ENCODE assay signal across 12 cellular contexts in genomic region chr6:11194399-11195274, GRCh38. TPM values are rescaled to one million over a fixed set of nuclear protein-coding genes. Genes with fewer than 3 reads are reported as not detected.
DNase-seq lines count a peak whose midpoint lies in the region; ATAC-seq, FAIRE-seq and TF ChIP-seq lines count a peak whose summit lies in the region.
"Had no signal": no experiment of that assay in that cellular context is flagged by ENCODE, and none has a peak within 500 bp of the region (broad histone marks: within the 10 kb centered on the region; RNA-seq: fewer than 3 reads in every experiment).

No MANE protein-coding gene starts in this region.

- no peak for TF ChIP-seq CTCF in K562 (IDR thresholded peaks at IDR 0.05 in 2 of 3, conservative IDR thresholded peaks at IDR 0.05 in 1 of 3; ENCODE audit: insufficient read depth in 2 of 3, low read depth in 1 of 3, low read length in 3 of 3)
- no peak for TF ChIP-seq CTCF in GM10248 (IDR thresholded peaks at IDR 0.05; ENCODE audit: control extremely low read depth, extremely low read depth, low read depth, missing control alignments)

- no peak for ATAC-seq in K562
- ATAC-seq in right cardiac atrium, result peak; percentile 75 to 76
- no peak for ATAC-seq in stimulated activated naive CD8-positive, alpha-beta T cell treated with anti-CD3 and anti-CD28 coated beads, Interleukin-15, amount 100 ng/mL, for 72 hours

- FAIRE-seq in G401.6 (lab: Jason Lieb, UNC), result peak; percentile 92
- FAIRE-seq in K562 (lab: Jason Lieb, UNC), result no peak
- FAIRE-seq: small intestine had no signal

- no peak overlapping the region for H3K4me3 Mint-ChIP-seq in CD4-positive, alpha-beta memory T cell
- no peak overlapping the region for H3K4me3 Mint-ChIP-seq in stimulated activated naive CD8-positive, alpha-beta T cell treated with anti-CD3 and anti-CD28 coated beads, Interleukin-15, amount 100 ng/mL, for 72 hours
- H3K4me3 Mint-ChIP-seq: activated naive CD8-positive, alpha-beta T cell; CD4-positive, CD25-positive, alpha-beta regulatory T cell had no signal

- H3K27me3 ChIP-seq in K562 (ENCODE audit: control insufficient read depth in 2 of 2, insufficient read depth in 2 of 2, low read length in 2 of 2) (peaks cover 52 to 58% of the 10 kb centered on the region in 2 experiments), right cardiac atrium (ENCODE audit: control insufficient read depth, insufficient read depth) (no peaks in the 10 kb centered on the region)
- no peaks in the 10 kb centered on the region for H3K27me3 ChIP-seq in CD4-positive, alpha-beta memory T cell (ENCODE audit: insufficient read depth, low read length)

- H4K20me1 ChIP-seq in K562 (replicated peaks; ENCODE audit: control insufficient read depth, insufficient read depth, low read length), result no peaks in the 10 kb centered on the region

- no peaks in the 10 kb centered on the region for H3K79me2 ChIP-seq in K562 (ENCODE audit: control insufficient read depth, insufficient read depth, low read length)

- peaks cover 15 to 30% (median 22%) of the 10 kb centered on the region in 4 donors for H3K4me1 Mint-ChIP-seq in CD4-positive, alpha-beta memory T cell
- H3K4me1 Mint-ChIP-seq in stimulated activated naive CD8-positive, alpha-beta T cell treated with anti-CD3 and anti-CD28 coated beads, Interleukin-15, amount 100 ng/mL, for 72 hours, result peaks cover 46% of the 10 kb centered on the region

- no peak for TF ChIP-seq EP300 in K562 (IDR thresholded peaks at IDR 0.05; ENCODE audit: low read length)

- peaks cover 0 to 2% (median 0%) of the 10 kb centered on the region in 8 donors for H3K9me3 Mint-ChIP-seq in CD4-positive, alpha-beta memory T cell
- H3K9me3 Mint-ChIP-seq in stimulated activated naive CD8-positive, alpha-beta T cell treated with anti-CD3 and anti-CD28 coated beads, Interleukin-15, amount 100 ng/mL, for 72 hours, result no peaks in the 10 kb centered on the region

- TF ChIP-seq POLR2A in K562 (conservative IDR thresholded peaks at IDR 0.05), result no peak

- intact Hi-C loops in K562 (cut with micrococcal nuclease) (no loop called here), right cardiac atrium (cut with DNase I) (no loop called here)
- intact Hi-C loops in CD4-positive, alpha-beta memory T cell (cut with micrococcal nuclease), result no loop called here

- no peak overlapping the region for H3K27ac ChIP-seq in K562 (ENCODE audit: extremely low read depth, low read depth, low read length)
- H3K27ac ChIP-seq in right cardiac atrium (ENCODE audit: low read length), result peak overlapping the region; percentile 80
- no peak overlapping the region for H3K27ac ChIP-seq in CD4-positive, alpha-beta memory T cell (ENCODE audit: low read depth, low read length)

- no peaks in the 10 kb centered on the region for H3K9me1 ChIP-seq in K562 (ENCODE audit: control insufficient read depth, insufficient read depth, low read length)

- no peaks in the 10 kb centered on the region for H3K4me1 ChIP-seq in K562 (replicated peaks in 1 of 2; ENCODE audit: control insufficient read depth in 2 of 2, insufficient read depth in 2 of 2, low read length in 2 of 2)
- H3K4me1 ChIP-seq in right cardiac atrium (ENCODE audit: control insufficient read depth, insufficient read depth, low read length), result peaks cover 13% of the 10 kb centered on the region
- H3K4me1 ChIP-seq in CD4-positive, alpha-beta memory T cell (ENCODE audit: insufficient read depth, low read length), result peaks cover 14% of the 10 kb centered on the region

- DNase-seq in K562 (ENCODE audit: extremely low read depth in 1 of 4, low spot score in 3 of 4) (no peak), right cardiac atrium (no peak), renal cortical epithelial cell (ENCODE audit: low read depth) (peak; percentile 52), GM10248 (ENCODE audit: extremely low spot score) (no peak)
- DNase-seq in stimulated activated CD4-positive, alpha-beta T cell treated with anti-CD3 and anti-CD28 coated beads, Interleukin-15, amount 100 ng/mL, for 24 hours, result no peak
- no peak for DNase-seq in CD4-positive, alpha-beta memory T cell
- DNase-seq in stimulated activated naive CD8-positive, alpha-beta T cell treated with anti-CD3 and anti-CD28 coated beads, Interleukin-15, amount 100 ng/mL, for 72 hours, result no peak
- DNase-seq: CD4-positive, CD25-positive, alpha-beta regulatory T cell; NCI-H146; small intestine had no signal

- in situ Hi-C loops in K562 (cut with MboI), result no loop called here

- 2% methylated on average over 12 of the region's 12 CpGs for WGBS in K562 (ENCODE audit: insufficient coverage, low coverage, missing lambda C conversion rate)
- WGBS in right cardiac atrium, result 28% methylated on average over 12 of the region's 12 CpGs

- POLR2A ChIA-PET in K562 (lab: Yijun Ruan, JAX), result no interaction called here
- POLR2A ChIA-PET in GM10248 (lab: Yijun Ruan, JAX), result no interaction called here
- POLR2A ChIA-PET in CD4-positive, alpha-beta memory T cell (lab: Charles Lee; ENCODE audit: partially characterized antibody), result no interaction called here

- no peak overlapping the region for H3K4me3 ChIP-seq in K562
- peak overlapping the region; percentile 18 for H3K4me3 ChIP-seq in right cardiac atrium (ENCODE audit: low read length)
- no peak overlapping the region for H3K4me3 ChIP-seq in CD4-positive, alpha-beta memory T cell (ENCODE audit: low read length in 2 of 2)

- CTCF ChIA-PET in K562 (lab: Yijun Ruan, JAX; ENCODE audit: low intra/inter-chr PET ratio), result no interaction called here
- CTCF ChIA-PET in GM10248 (lab: Yijun Ruan, JAX), result interaction anchor here (1.1 to 2.2 kb wide), 2 partner anchors 8 to 302 kb away, joined by 3 to 6 read pairs; no protein-coding TSS in a partner anchor
- CTCF ChIA-PET in CD4-positive, alpha-beta memory T cell (lab: Charles Lee; ENCODE audit: partially characterized antibody), result interaction anchor here (1.9 kb wide), 1 partner anchor 301 kb away, joined by 4 read pairs; no protein-coding TSS in a partner anchor

- H3K4me2 ChIP-seq in K562 (ENCODE audit: insufficient read depth, low read length), result no peak overlapping the region

- no peak overlapping the region for H2AFZ ChIP-seq in K562 (ENCODE audit: low read depth, low read length)

- no peaks in the 10 kb centered on the region for H3K36me3 ChIP-seq in K562 (ENCODE audit: control insufficient read depth, insufficient read depth, low read length)
- H3K36me3 ChIP-seq in CD4-positive, alpha-beta memory T cell (ENCODE audit: insufficient read depth, low read length), result peaks cover 12% of the 10 kb centered on the region

- no TSS peak for BruUV-seq in K562 (replicated peaks; lab: Mats Ljungman, UMichigan)

- H3K27me3 Mint-ChIP-seq in CD4-positive, alpha-beta memory T cell, result no peaks in the 10 kb centered on the region
- no peaks in the 10 kb centered on the region for H3K27me3 Mint-ChIP-seq in stimulated activated naive CD8-positive, alpha-beta T cell treated with anti-CD3 and anti-CD28 coated beads, Interleukin-15, amount 100 ng/mL, for 72 hours
- H3K27me3 Mint-ChIP-seq: activated naive CD8-positive, alpha-beta T cell; CD4-positive, CD25-positive, alpha-beta regulatory T cell had no signal

- no peak overlapping the region for H3K9ac ChIP-seq in K562 (ENCODE audit: insufficient read depth in 1 of 2, low read depth in 2 of 2, low read length in 2 of 2)

- H3K36me3 Mint-ChIP-seq in CD4-positive, alpha-beta memory T cell, result peaks cover 70% of the 10 kb centered on the region in 2 donors

- H3K9me3 ChIP-seq in K562 (replicated peaks; ENCODE audit: control insufficient read depth, insufficient read depth, low read depth, low read length) (no peaks in the 10 kb centered on the region), right cardiac atrium (ENCODE audit: control insufficient read depth, low read length) (no peaks in the 10 kb centered on the region)
- H3K9me3 ChIP-seq in CD4-positive, alpha-beta memory T cell (ENCODE audit: control insufficient read depth in 1 of 2, low read length in 2 of 2), result no peaks in the 10 kb centered on the region

- H3K27ac Mint-ChIP-seq in CD4-positive, alpha-beta memory T cell, result peak overlapping the region in 1 of 7 donors; percentile 75
- no peak overlapping the region for H3K27ac Mint-ChIP-seq in stimulated activated naive CD8-positive, alpha-beta T cell treated with anti-CD3 and anti-CD28 coated beads, Interleukin-15, amount 100 ng/mL, for 72 hours
- H3K27ac Mint-ChIP-seq: activated naive CD8-positive, alpha-beta T cell had no signal

- TF ChIP-seq RAD21 in K562 (CRISPR knock-in tag; conservative IDR thresholded peaks at IDR 0.05 in 1 of 2, IDR thresholded peaks at IDR 0.05 in 1 of 2), result no peak

TF ChIP-seq in K562, 482 proteins besides CTCF, POLR2A, EP300 and RAD21 (continues in another document):
- peak; percentile 22 for TF ChIP-seq CBX8 (IDR thresholded peaks at IDR 0.05; ENCODE audit: borderline replicate concordance, extremely low read depth, low read depth, low read length, poor library complexity, severe bottlenecking)

RNA-seq across cellular contexts. Expression of gene NEDD9, which starts 37.8 kb away (rescaled TPM):
- not detected in 2 replicates for total RNA-seq in K562 (2011; cell fraction: chromatin; rRNA removed; ENCODE audit: low replicate concordance)
- not detected in 2 replicates for total RNA-seq in K562 (2011; cell fraction: nucleolus; rRNA removed)
- not detected in 2 replicates for total RNA-seq in K562 (2011; cell fraction: nucleoplasm; rRNA removed)
- total RNA-seq in K562 (2014; rRNA removed) (not detected in 2 replicates), K562 (2014; rRNA removed; fragmentation: Illumina TruSeq; extraction: Trizol) (0.04 TPM in 1 of 2 replicates, not detected in the other), K562 (2015; rRNA removed; fragmentation: Illumina TruSeq; extraction: Trizol) (0.19 TPM in 1 of 2 replicates, not detected in the other), K562 (2021) (0.18 and 0.31 TPM in 2 replicates), right cardiac atrium (10 to 100 TPM; 21.8 to 38.0 (median 29.1) TPM), renal cortical epithelial cell (86.7 and 131 TPM in 2 replicates)
- polyA plus RNA-seq in K562 (2011; rRNA removed) (0.05 and 0.15 TPM in 2 replicates), K562 (2014; fragmentation: Illumina TruSeq; extraction: Trizol) (not detected in 2 replicates), K562 (2014; fragmentation: Nextera tagmentation; extraction: Ambion mirVana) (not detected), K562 (2014; rRNA removed) (not detected in 2 replicates), right cardiac atrium (20.9 TPM)
- polyA plus RNA-seq in K562 (2011; cell fraction: cytosol; rRNA removed), result 0.01 TPM in 1 of 2 replicates, not detected in the other
- not detected in 2 replicates for polyA plus RNA-seq in K562 (2011; cell fraction: nucleus; rRNA removed)
- 0.17 and 1.1 TPM in 2 replicates for polyA plus RNA-seq in K562 (2012)
- polyA minus RNA-seq in K562 (2011; rRNA and poly(A)+ RNA removed), result 0.21 TPM in 1 of 2 replicates, not detected in the other
- polyA minus RNA-seq in K562 (2011; cell fraction: cytosol; rRNA and poly(A)+ RNA removed), result 1.2 TPM in 1 of 2 replicates, not detected in the other
- polyA minus RNA-seq in K562 (2011; cell fraction: nucleus; rRNA and poly(A)+ RNA removed), result not detected in 2 replicates
- 10 to 100 TPM; 42.7 to 47.4 TPM for total RNA-seq in CD4-positive, alpha-beta memory T cell
- 10 to 100 TPM; 17.2 to 38.5 TPM for polyA plus RNA-seq in CD4-positive, alpha-beta memory T cell

Comparison
In these comparisons a context has a peak if more than half of its experiments do, and no peak if none do; other contexts are left out.
1. ATAC-seq: peak in right cardiac atrium (2 of 2); none in K562 (single experiment) and stimulated activated naive CD8-positive, alpha-beta T cell treated with anti-CD3 and anti-CD28 coated beads, Interleukin-15, amount 100 ng/mL, for 72 hours (single experiment).
2. RNA of gene NEDD9, which starts 37.8 kb away (total RNA-seq): 86.7 to 131 TPM in renal cortical epithelial cell, 42.7 to 47.4 TPM in CD4-positive, alpha-beta memory T cell and 21.8 to 38.0 TPM in right cardiac atrium; 0.04 to 0.31 TPM in K562; every median in the first group is over 10 times any median in the second.